ENCODE assay signal across 19 cellular contexts in the genomic region with DNA sequence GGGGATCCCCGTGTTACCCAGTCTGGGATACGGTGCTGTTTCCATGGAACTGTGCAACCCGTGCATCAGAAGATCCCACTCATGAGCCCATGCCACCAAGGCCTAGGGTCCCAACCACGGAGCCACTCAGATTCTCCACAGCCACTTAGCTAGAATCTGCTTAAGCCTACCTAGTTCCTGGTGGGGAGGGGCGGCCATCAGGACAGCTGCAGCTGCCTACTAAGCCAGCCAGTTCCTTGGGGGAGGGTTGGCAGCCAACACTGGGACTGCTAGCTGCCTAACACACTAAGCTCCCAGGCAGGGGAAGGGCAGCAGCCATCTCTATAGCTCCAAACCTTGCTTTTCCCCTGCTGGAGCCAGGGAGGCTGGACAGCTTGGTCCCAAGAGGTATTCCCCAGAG.
"Had no signal": no experiment of that assay in that cellular context is flagged by ENCODE, and none has a peak within 500 bp of the region (broad histone marks: within the 10 kb centered on the region; RNA-seq: fewer than 3 reads in every experiment).

No MANE protein-coding gene starts in this region.

- H3K9me3 ChIP-seq: thoracic aorta, transverse colon had no signal

- H3K4me3 ChIP-seq: heart right ventricle, skin epidermis, stomach, thoracic aorta, transverse colon had no signal

- H3K36me3 ChIP-seq: heart right ventricle, neutrophil, stomach, thoracic aorta, transverse colon had no signal

- DNase-seq: effector memory CD4-positive, alpha-beta T cell; heart right ventricle; hypothalamus; kidney glomerular epithelial cell; mammary epithelial cell; naive thymus-derived CD4-positive, alpha-beta T cell; nephron progenitor cell; stimulated activated CD4-positive, alpha-beta T cell treated with anti-CD3 and anti-CD28 coated beads, Interleukin-2, amount 100 ng/mL, for 24 hours; stimulated activated CD4-positive, alpha-beta T cell treated with anti-CD3 and anti-CD28 coated beads, Interleukin-4, amount 100 ng/mL, for 4 hours; stimulated activated naive B cell treated with anti-CD40 and anti-IgM and Interleukin-4, amounts not matched to agents 10 μg/mL and 1 μg/mL and 100 μg/mL, for 72 hours; stomach; substantia nigra; transverse colon had no signal

- ATAC-seq: esophagus mucosa; heart right ventricle; left lobe of liver; naive thymus-derived CD4-positive, alpha-beta T cell; sciatic nerve; stimulated activated naive B cell treated with anti-CD40 and anti-IgM and Interleukin-4, amounts not matched to agents 10 μg/mL and 1 μg/mL and 100 μg/mL, for 72 hours had no signal

- H3K4me1 ChIP-seq: heart right ventricle, stomach, transverse colon had no signal

- H3K27me3 ChIP-seq: heart right ventricle, neutrophil, stomach, transverse colon had no signal

- H3K27ac ChIP-seq: heart right ventricle, neutrophil, skin epidermis, stomach, thoracic aorta, transverse colon had no signal
